Comparison of ENCODE assay signal across 1 cellular context in genomic region chr5:173053041-173053440, GRCh38.
TF ChIP-seq lines count a peak whose summit lies in the region.

No MANE protein-coding gene starts in this region.

TF ChIP-seq in endothelial cell of umbilical vein, 7 proteins besides CTCF, POLR2A, EP300 and RAD21:
- TF ChIP-seq MYC (IDR thresholded peaks at IDR 0.05; ENCODE audit: low read depth, low read length): no peak
- no peak for TF ChIP-seq MAX (IDR thresholded peaks at IDR 0.05; ENCODE audit: insufficient read depth, insufficient read length)
- TF ChIP-seq JUN (IDR thresholded peaks at IDR 0.05; ENCODE audit: borderline replicate concordance, insufficient read depth, insufficient read length, low read depth): no peak
- no peak for TF ChIP-seq GATA2 (IDR thresholded peaks at IDR 0.05; ENCODE audit: insufficient read depth, insufficient read length, low read depth, low read length)
- no peak for TF ChIP-seq POLR2AphosphoS5 (IDR thresholded peaks at IDR 0.05; ENCODE audit: insufficient read depth, low read depth, low read length)
- no peak for TF ChIP-seq FOS (IDR thresholded peaks at IDR 0.05; ENCODE audit: borderline replicate concordance, insufficient read depth, low read length)
- no peak for TF ChIP-seq EZH2 (IDR thresholded peaks at IDR 0.05; ENCODE audit: borderline replicate concordance, low read depth, low read length, severe bottlenecking)
